8 cellular contexts compared by ENCODE assay signal in the genomic region with DNA sequence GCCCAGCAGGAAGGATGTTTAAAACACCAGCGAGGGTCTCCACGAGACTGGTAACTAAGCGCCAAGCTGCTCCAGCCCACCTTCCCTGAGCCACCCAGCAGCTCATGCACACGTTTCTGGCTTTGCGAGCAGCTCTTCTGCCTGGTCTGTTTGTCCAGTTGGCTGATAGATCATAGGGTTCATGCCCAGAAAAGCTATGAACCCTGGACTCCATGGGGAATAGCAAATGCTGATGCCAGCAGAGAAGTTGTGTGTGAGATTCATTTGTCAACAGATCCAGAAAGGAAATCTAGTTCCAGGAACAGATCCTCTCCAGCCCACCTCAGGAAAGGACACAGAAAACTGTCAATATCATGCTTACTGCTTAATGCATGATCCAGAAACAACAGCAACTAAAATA. TPM values are rescaled to one million over a fixed set of nuclear protein-coding genes. Genes with fewer than 3 reads are reported as not detected.
"Had no signal": no experiment of that assay in that cellular context is flagged by ENCODE, and none has a peak within 500 bp of the region (broad histone marks: within the 10 kb centered on the region; RNA-seq: fewer than 3 reads in every experiment).

No MANE protein-coding gene starts in this region.

- FAIRE-seq: HTR-8/SVneo had no signal

- H3K36me3 ChIP-seq: HAP-1 had no signal

- DNase-seq: GM23248, GOT3, H7, HFFc6 had no signal

- H3K27ac ChIP-seq: GM23248 had no signal

- ATAC-seq: HCT116 had no signal

- H2AFZ ChIP-seq: GM23248 had no signal

- H3K4me3 ChIP-seq: GM23248, HAP-1 had no signal

- H3K9ac ChIP-seq: GM23248 had no signal

- H3K4me1 ChIP-seq: HAP-1 had no signal

- H3K9me3 ChIP-seq: HAP-1 had no signal

RNA-seq across cellular contexts. Expression of a gene that starts 28.2 kb away (rescaled TPM):
- total RNA-seq: GM23248, HFFc6 had no signal
- polyA plus RNA-seq: GM23248, IgD-negative memory B cell had no signal
